In genomic region chr17:28812980-28813377, GRCh38 we compare ENCODE assay signal across 8 cellular contexts.
A peak's percentile ranks its signal among the peaks of the same experiment; 100 is the strongest.
DNase-seq lines count a peak whose midpoint lies in the region; ATAC-seq and TF ChIP-seq lines count a peak whose summit lies in the region.

No MANE protein-coding gene starts in this region.

- 0 out of 2 replicates have a peak, but pooled peaks cover 3% of the 10 kb centered on the region for H3F3A ChIP-seq in Loucy (ENCODE audit: low read depth)

- H3K9me2 ChIP-seq in Loucy (replicated peaks; ENCODE audit: low read depth, low read length): no peaks in the 10 kb centered on the region

- H3K79me2 ChIP-seq in Loucy (ENCODE audit: insufficient read depth, low read length): peaks cover 91% of the 10 kb centered on the region

- peak overlapping the region; percentile 93 to 94 (median 94) for H3K4me3 Mint-ChIP-seq in nephron

- H4K20me1 ChIP-seq in BLaER1 (peaks cover 21% of the 10 kb centered on the region), Loucy (ENCODE audit: insufficient read depth, low read length, poor library complexity, severe bottlenecking) (peaks cover 24% of the 10 kb centered on the region)

- H3K27ac Mint-ChIP-seq in nephron: peak overlapping the region; percentile 94 to 98 (median 95)

- no peaks in the 10 kb centered on the region for H3K9me3 ChIP-seq in BLaER1
- no peaks in the 10 kb centered on the region for H3K9me3 ChIP-seq in Loucy (ENCODE audit: insufficient read depth, low read depth, low read length)
- H3K9me3 ChIP-seq in duodenal mucosa (ENCODE audit: control insufficient read depth in 1 of 2, low read length in 2 of 2): no peaks in the 10 kb centered on the region

- no peaks in the 10 kb centered on the region for H3K27me3 Mint-ChIP-seq in nephron (ENCODE audit: low read depth)

- peak overlapping the region; percentile 87 for H3K27ac ChIP-seq in BLaER1
- peak overlapping the region; percentile 94 for H3K27ac ChIP-seq in duodenal mucosa (ENCODE audit: low read depth, low read length)

- peaks cover 3% of the 10 kb centered on the region; the same call in 1 of the 2 replicates for H3K36me3 ChIP-seq in BLaER1
- no peaks in the 10 kb centered on the region for H3K36me3 ChIP-seq in Loucy (ENCODE audit: insufficient read depth, low read length)
- H3K36me3 ChIP-seq in duodenal mucosa (ENCODE audit: control insufficient read depth in 1 of 2, insufficient read depth in 2 of 2, low read length in 2 of 2): no peaks in the 10 kb centered on the region

- H3K27me3 ChIP-seq in BLaER1: no peaks in the 10 kb centered on the region
- no peaks in the 10 kb centered on the region for H3K27me3 ChIP-seq in Loucy (ENCODE audit: insufficient read depth, low read length, poor library complexity, severe bottlenecking)
- no peaks in the 10 kb centered on the region for H3K27me3 ChIP-seq in duodenal mucosa (ENCODE audit: control insufficient read depth in 1 of 2, insufficient read depth in 2 of 2, low read length in 2 of 2)

- no peak for ATAC-seq in GM19463 (IDR thresholded peaks at IDR 0.05; ENCODE audit: unreplicated experiment)
- ATAC-seq in GM21717 (IDR thresholded peaks at IDR 0.05; ENCODE audit: unreplicated experiment): no peak

- H3K36me3 Mint-ChIP-seq in nephron (ENCODE audit: low read depth): peaks cover 1% of the 10 kb centered on the region

- TF ChIP-seq CTCF in Loucy (conservative IDR thresholded peaks at IDR 0.05; ENCODE audit: low read length) (no peak), nephron (IDR thresholded peaks at IDR 0.05; ENCODE audit: unreplicated experiment in 3 of 3) (no peak)

- H2AFZ ChIP-seq in Loucy (ENCODE audit: low read length): peak overlapping the region; percentile 94; the same call in 1 of the 2 replicates

- peaks cover 20% of the 10 kb centered on the region for H3K4me1 Mint-ChIP-seq in nephron

- H3K4me2 ChIP-seq in BLaER1 (peak overlapping the region; percentile 75), Loucy (ENCODE audit: low read depth, low read length, poor library complexity, severe bottlenecking) (peak overlapping the region; percentile 77)

- H3K4me1 ChIP-seq in BLaER1 (peaks cover 49% of the 10 kb centered on the region), Loucy (ENCODE audit: insufficient read depth, low read length, poor library complexity, severe bottlenecking) (peaks cover 27% of the 10 kb centered on the region), duodenal mucosa (ENCODE audit: control insufficient read depth in 1 of 2, insufficient read depth in 2 of 2, low read length in 2 of 2) (peaks cover 15 to 26% of the 10 kb centered on the region in 2 donors)

- H3K4me3 ChIP-seq in BLaER1 (peak overlapping the region; percentile 88), Loucy (ENCODE audit: low read length, poor library complexity, severe bottlenecking) (peak overlapping the region; percentile 91), duodenal mucosa (ENCODE audit: low read depth in 1 of 2, low read length in 2 of 2) (peak overlapping the region; percentile 82 to 94)

- no peaks in the 10 kb centered on the region for H3K9me3 Mint-ChIP-seq in nephron

- H3K9ac ChIP-seq in BLaER1: peak overlapping the region; percentile 88
- peak overlapping the region; percentile 82 for H3K9ac ChIP-seq in Loucy (ENCODE audit: low read depth, low read length, poor library complexity, severe bottlenecking)
- H3K9ac ChIP-seq in duodenal mucosa (ENCODE audit: low read depth in 1 of 2, low read length in 2 of 2): peak overlapping the region; percentile 48 to 66

- DNase-seq in COLO829 (ENCODE audit: low spot score) (no peak), NOMO-1 (lab: John Stamatoyannopoulos, UW; ENCODE audit: unreplicated experiment in 2 of 2) (no peak)
